ENCODE assay signal across 2 cellular contexts in the genomic region with DNA sequence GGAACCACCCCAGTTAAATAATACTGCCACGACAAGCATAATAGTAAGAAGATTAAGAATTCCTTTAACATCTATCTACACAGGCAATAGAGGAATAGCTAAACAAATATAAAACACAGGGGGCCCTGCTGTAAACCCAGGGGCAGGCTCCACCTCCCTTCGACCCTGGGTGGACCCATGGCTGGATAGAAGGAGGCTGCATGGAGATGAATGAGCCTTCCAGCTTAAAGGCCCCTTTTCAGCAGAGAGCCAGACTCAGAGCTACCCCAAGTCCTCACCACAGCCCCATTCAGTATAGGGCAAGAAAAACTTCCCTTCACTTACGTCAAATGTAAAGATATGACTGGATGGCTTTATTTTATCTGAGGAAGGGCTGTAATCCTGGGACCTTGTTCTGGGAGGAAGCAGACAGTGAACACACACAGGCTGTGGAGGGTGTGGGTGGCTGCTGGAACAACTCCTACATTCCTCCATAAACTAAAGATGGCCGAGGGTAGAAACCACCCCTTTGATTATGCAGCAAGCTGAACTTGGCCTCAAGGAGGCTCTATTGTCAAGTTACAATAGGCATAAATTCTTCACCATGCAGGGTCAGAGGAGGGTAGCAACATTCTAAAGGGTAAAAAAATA.
TF ChIP-seq lines count a peak whose summit lies in the region.

No MANE protein-coding gene starts in this region.

TF ChIP-seq in H1, 55 proteins besides CTCF, POLR2A, EP300 and RAD21:
- TF ChIP-seq CBX5 (IDR thresholded peaks at IDR 0.05; ENCODE audit: low read depth, low read length) (no peak), HDAC2 (IDR thresholded peaks at IDR 0.05; ENCODE audit: borderline replicate concordance in 1 of 2, low read depth in 2 of 2, low read length in 2 of 2) (0 out of 4 replicates have a peak, but pooled peaks of 1 of the 2 experiments have one; percentile 71), YY1 (IDR thresholded peaks at IDR 0.05; ENCODE audit: low read depth, low read length) (peak; percentile 90), SP2 (IDR thresholded peaks at IDR 0.05; ENCODE audit: low read length) (no peak), NANOG (IDR thresholded peaks at IDR 0.05; ENCODE audit: insufficient read depth, low read depth, low read length, poor library complexity, severe bottlenecking) (peak; percentile 16), SP1 (IDR thresholded peaks at IDR 0.05; ENCODE audit: low read depth, low read length) (0 out of 2 replicates have a peak, but pooled peaks have one; percentile 20), TEAD4 (IDR thresholded peaks at IDR 0.05; ENCODE audit: low read depth, low read length) (peak; percentile 78), RXRA (IDR thresholded peaks at IDR 0.05; ENCODE audit: insufficient read depth, low read depth, low read length) (no peak), JUND (IDR thresholded peaks at IDR 0.05; ENCODE audit: low read length) (no peak), MAFK (IDR thresholded peaks at IDR 0.05; ENCODE audit: low read depth, low read length) (no peak), EGR1 (IDR thresholded peaks at IDR 0.05; ENCODE audit: borderline replicate concordance, low read depth, low read length) (0 out of 2 replicates have a peak, but pooled peaks have one; percentile 26), TAF1 (IDR thresholded peaks at IDR 0.05; ENCODE audit: low read depth, low read length) (no peak), TCF12 (IDR thresholded peaks at IDR 0.05; ENCODE audit: low read depth, low read length) (no peak), RFX5 (IDR thresholded peaks at IDR 0.05; ENCODE audit: borderline replicate concordance, low read depth, low read length) (no peak)

TF ChIP-seq in HepG2, 621 proteins besides CTCF, POLR2A, EP300 and RAD21:
- TF ChIP-seq, protein P1, sequence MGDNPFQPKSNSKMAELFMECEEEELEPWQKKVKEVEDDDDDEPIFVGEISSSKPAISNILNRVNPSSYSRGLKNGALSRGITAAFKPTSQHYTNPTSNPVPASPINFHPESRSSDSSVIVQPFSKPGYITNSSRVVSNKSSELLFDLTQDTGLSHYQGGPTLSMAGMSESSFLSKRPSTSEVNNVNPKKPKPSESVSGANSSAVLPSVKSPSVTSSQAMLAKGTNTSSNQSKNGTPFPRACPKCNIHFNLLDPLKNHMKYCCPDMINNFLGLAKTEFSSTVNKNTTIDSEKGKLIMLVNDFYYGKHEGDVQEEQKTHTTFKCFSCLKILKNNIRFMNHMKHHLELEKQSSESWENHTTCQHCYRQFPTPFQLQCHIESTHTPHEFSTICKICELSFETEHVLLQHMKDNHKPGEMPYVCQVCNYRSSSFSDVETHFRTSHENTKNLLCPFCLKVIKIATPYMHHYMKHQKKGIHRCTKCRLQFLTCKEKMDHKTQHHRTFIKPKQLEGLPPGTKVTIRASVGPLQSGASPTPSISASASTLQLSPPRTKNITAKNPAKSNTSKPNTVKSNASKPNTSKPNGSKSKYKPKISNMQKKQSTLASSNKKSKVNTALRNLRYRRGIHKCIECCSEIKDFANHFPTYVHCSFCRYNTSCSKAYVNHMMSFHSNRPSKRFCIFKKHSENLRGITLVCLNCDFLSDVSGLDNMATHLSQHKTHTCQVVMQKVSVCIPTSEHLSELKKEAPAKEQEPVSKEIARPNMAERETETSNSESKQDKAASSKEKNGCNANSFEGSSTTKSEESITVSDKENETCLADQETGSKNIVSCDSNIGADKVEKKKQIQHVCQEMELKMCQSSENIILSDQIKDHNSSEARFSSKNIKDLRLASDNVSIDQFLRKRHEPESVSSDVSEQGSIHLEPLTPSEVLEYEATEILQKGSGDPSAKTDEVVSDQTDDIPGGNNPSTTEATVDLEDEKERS (CRISPR knock-in tag; IDR thresholded peaks at IDR 0.05) = no peak
- TF ChIP-seq MYNN (CRISPR knock-in tag; IDR thresholded peaks at IDR 0.05; ENCODE audit: low read depth) (no peak), SNAPC2 (CRISPR knock-in tag; IDR thresholded peaks at IDR 0.05) (no peak), ZNF24 (IDR thresholded peaks at IDR 0.05) (no peak), ZFX (CRISPR knock-in tag; IDR thresholded peaks at IDR 0.05; ENCODE audit: low read depth) (peak; percentile 18; the same call in 1 of the 2 replicates)
